Comparison of ENCODE assay signal across 23 cellular contexts in genomic region chr5:110329955-110330354, GRCh38.
"Had no signal": no experiment of that assay in that cellular context is flagged by ENCODE, and none has a peak within 500 bp of the region (broad histone marks: within the 10 kb centered on the region; RNA-seq: fewer than 3 reads in every experiment).

No MANE protein-coding gene starts in this region.

- H3K4me3 ChIP-seq: cardiac muscle cell had no signal

- H3K27me3 ChIP-seq: cardiac muscle cell had no signal

- H3K4me2 ChIP-seq: KMS-11 had no signal

- H3K27ac ChIP-seq: cardiac muscle cell, KMS-11 had no signal

- DNase-seq: activated B cell treated with CpG ODN at 0.5 μM for 24 hours; activated CD4-positive, alpha-beta T cell treated with anti-CD3 and anti-CD28 coated beads for 1 hour; activated CD4-positive, alpha-beta T cell treated with anti-CD3 and anti-CD28 coated beads, Interleukin-2, amount 10 ng/mL, durations not matched to agents 24 days and 14 days; activated CD4-positive, alpha-beta T cell treated with anti-CD3 and anti-CD28 coated beads, Interleukin-2, amount 50 U/mL, for 48 hours; activated CD8-positive, alpha-beta memory T cell treated with anti-CD3 and anti-CD28 coated beads, Interleukin-2, amount 10 ng/mL, durations not matched to agents 7 days and 5 days; activated effector memory CD4-positive, alpha-beta T cell treated with anti-CD3 and anti-CD28 coated beads, Interleukin-2, amount 50 U/mL, for 16 hours; activated naive CD4-positive, alpha-beta T cell treated with Interleukin-2 at 50 U/mL for 16 hours; activated naive CD8-positive, alpha-beta T cell treated with anti-CD3 and anti-CD28 coated beads, Interleukin-2, amount 50 U/mL, for 24 hours; activated T-cell treated with anti-CD3 and anti-CD28 coated beads, Interleukin-2, amount 50 U/mL, for 24 hours; amniotic stem cell; cerebellar nuclear complex; MM.1S; NCI-H146; NCI-H187 treated with DMSO at 0.1 percent for 48 hours; NCI-H2081 treated with DMSO at 0.1 percent for 48 hours; NCI-H226; NCI-H526; NCI-H774; NK-92 treated with Interleukin-12 subunit alpha and Interleukin-12 subunit beta, amount 100 ng/mL, for 24 hours; OCI-M1; RPMI8226 had no signal

- H3K36me3 ChIP-seq: cardiac muscle cell had no signal

- H3K9ac ChIP-seq: KMS-11 had no signal
